1 cellular context compared by ENCODE assay signal in genomic region chr15:48447058-48447457, GRCh38.
TF ChIP-seq lines count a peak whose summit lies in the region.

No MANE protein-coding gene starts in this region.

TF ChIP-seq in HCT116, 20 proteins besides CTCF, POLR2A, EP300 and RAD21 (continued from another document):
- TF ChIP-seq, protein P1, sequence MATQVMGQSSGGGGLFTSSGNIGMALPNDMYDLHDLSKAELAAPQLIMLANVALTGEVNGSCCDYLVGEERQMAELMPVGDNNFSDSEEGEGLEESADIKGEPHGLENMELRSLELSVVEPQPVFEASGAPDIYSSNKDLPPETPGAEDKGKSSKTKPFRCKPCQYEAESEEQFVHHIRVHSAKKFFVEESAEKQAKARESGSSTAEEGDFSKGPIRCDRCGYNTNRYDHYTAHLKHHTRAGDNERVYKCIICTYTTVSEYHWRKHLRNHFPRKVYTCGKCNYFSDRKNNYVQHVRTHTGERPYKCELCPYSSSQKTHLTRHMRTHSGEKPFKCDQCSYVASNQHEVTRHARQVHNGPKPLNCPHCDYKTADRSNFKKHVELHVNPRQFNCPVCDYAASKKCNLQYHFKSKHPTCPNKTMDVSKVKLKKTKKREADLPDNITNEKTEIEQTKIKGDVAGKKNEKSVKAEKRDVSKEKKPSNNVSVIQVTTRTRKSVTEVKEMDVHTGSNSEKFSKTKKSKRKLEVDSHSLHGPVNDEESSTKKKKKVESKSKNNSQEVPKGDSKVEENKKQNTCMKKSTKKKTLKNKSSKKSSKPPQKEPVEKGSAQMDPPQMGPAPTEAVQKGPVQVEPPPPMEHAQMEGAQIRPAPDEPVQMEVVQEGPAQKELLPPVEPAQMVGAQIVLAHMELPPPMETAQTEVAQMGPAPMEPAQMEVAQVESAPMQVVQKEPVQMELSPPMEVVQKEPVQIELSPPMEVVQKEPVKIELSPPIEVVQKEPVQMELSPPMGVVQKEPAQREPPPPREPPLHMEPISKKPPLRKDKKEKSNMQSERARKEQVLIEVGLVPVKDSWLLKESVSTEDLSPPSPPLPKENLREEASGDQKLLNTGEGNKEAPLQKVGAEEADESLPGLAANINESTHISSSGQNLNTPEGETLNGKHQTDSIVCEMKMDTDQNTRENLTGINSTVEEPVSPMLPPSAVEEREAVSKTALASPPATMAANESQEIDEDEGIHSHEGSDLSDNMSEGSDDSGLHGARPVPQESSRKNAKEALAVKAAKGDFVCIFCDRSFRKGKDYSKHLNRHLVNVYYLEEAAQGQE (IDR thresholded peaks at IDR 0.05; ENCODE audit: low read depth) = no peak
